ENCODE assay signal across 7 cellular contexts in the genomic region with DNA sequence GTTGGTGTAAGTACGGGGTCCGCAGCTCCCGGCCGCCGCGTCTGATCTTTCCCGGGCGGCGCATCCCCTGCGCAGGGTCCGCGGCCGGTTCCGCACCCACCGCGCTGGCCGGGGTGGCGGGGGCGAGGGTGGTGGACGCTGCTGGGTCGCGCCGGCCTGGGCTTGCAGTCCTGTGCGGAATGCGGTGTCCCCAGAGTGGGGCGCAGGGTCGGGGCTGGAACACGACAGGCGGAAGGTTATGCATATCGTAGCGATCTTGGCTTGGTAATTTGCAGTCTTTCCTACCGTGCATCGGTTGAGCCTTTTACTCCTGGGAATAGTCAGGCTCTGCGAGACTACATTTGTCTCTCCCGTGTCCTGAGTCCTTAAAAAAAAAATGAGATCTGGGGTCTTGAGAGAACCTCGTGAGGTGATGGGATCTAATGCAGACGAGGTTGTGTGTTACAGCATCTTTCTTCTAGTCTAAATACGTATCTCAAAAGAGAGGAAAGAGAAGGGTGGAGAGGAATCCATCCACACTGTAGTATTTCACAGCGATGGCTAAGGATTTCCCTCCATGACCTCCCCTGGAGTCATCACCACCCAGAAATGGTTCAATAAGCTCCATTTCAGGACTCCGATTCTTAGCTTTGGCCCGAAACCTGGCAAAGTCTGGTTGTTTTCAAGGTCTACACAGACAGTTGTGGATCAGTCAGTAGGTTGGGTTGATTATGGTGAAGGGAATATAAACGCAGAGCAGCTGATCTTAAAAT. TPM values are rescaled to one million over a fixed set of nuclear protein-coding genes. Genes with fewer than 3 reads are reported as not detected.
DNase-seq lines count a peak whose midpoint lies in the region; ATAC-seq and TF ChIP-seq lines count a peak whose summit lies in the region.

No MANE protein-coding gene starts in this region.

- peaks cover 18% of the 10 kb centered on the region for H3K4me1 Mint-ChIP-seq in activated B cell treated with CpG ODN at 0.5 μM for 24 hours
- H3K4me1 Mint-ChIP-seq in osteocyte (ENCODE audit: unreplicated experiment) = peaks cover 55% of the 10 kb centered on the region

- H3K27ac Mint-ChIP-seq in activated B cell treated with CpG ODN at 0.5 μM for 24 hours (no peak overlapping the region), osteocyte (ENCODE audit: unreplicated experiment) (peak overlapping the region; percentile 90)

- H3K9me3 ChIP-seq in HUES48 (ENCODE audit: control insufficient read depth, insufficient read depth, low read length) = no peaks in the 10 kb centered on the region

- H3K27me3 ChIP-seq in HUES48 (ENCODE audit: control insufficient read depth, insufficient read depth, low read length) = peaks cover 15% of the 10 kb centered on the region; the same call in 1 of the 2 replicates

- TF ChIP-seq CTCF in GM12865 (IDR thresholded peaks at IDR 0.05; ENCODE audit: insufficient read depth, low read depth, low read length, missing control alignments) = no peak
- TF ChIP-seq CTCF in activated B cell treated with CpG ODN at 0.5 μM for 24 hours (IDR thresholded peaks at IDR 0.05) = no peak
- TF ChIP-seq CTCF in fibroblast of villous mesenchyme (IDR thresholded peaks at IDR 0.05; ENCODE audit: insufficient read depth, low read depth, low read length) = no peak
- no peak for TF ChIP-seq CTCF in osteocyte (IDR thresholded peaks at IDR 0.05)

- H3K4me3 Mint-ChIP-seq in activated B cell treated with CpG ODN at 0.5 μM for 24 hours (peak overlapping the region; percentile 74), osteocyte (ENCODE audit: unreplicated experiment) (peak overlapping the region; percentile 85)

- ATAC-seq in activated B cell treated with CpG ODN at 0.5 μM for 24 hours (ENCODE audit: low read depth) = no peak

- H3K27me3 Mint-ChIP-seq in activated B cell treated with CpG ODN at 0.5 μM for 24 hours (peaks cover 35% of the 10 kb centered on the region), osteocyte (ENCODE audit: unreplicated experiment) (no peaks in the 10 kb centered on the region)

- H3K27ac ChIP-seq in HUES48 (ENCODE audit: low read depth, low read length) = peak overlapping the region; percentile 92

- no peaks in the 10 kb centered on the region for H3K36me3 Mint-ChIP-seq in activated B cell treated with CpG ODN at 0.5 μM for 24 hours (ENCODE audit: low read depth)
- H3K36me3 Mint-ChIP-seq in osteocyte (ENCODE audit: unreplicated experiment) = peaks cover 5% of the 10 kb centered on the region

- CTCF ChIA-PET in activated B cell treated with CpG ODN at 0.5 μM for 24 hours (lab: Charles Lee) = no interaction called here

- POLR2A ChIA-PET in activated B cell treated with CpG ODN at 0.5 μM for 24 hours (lab: Charles Lee) = interaction anchor here (0.7 kb wide), 2 partner anchors 154 to 590 kb away, joined by 3 read pairs; no protein-coding TSS in a partner anchor

- peak overlapping the region; percentile 86 for H3K9ac ChIP-seq in HUES48 (ENCODE audit: low read depth, low read length)

- H3K9me3 Mint-ChIP-seq in activated B cell treated with CpG ODN at 0.5 μM for 24 hours (no peaks in the 10 kb centered on the region), osteocyte (ENCODE audit: unreplicated experiment) (no peaks in the 10 kb centered on the region)

- intact Hi-C loops in activated B cell treated with CpG ODN at 0.5 μM for 24 hours (cut with micrococcal nuclease) = loop anchor here (1.0 to 10.0 kb wide), 5 partner anchors 260 to 1172 kb away; a partner anchor contains a TSS

- peaks cover 8% of the 10 kb centered on the region for H3K36me3 ChIP-seq in HUES48 (ENCODE audit: control insufficient read depth, insufficient read depth, low read length)

- DNase-seq in GM12865 (ENCODE audit: low read depth) (no peak), activated B cell treated with CpG ODN at 0.5 μM for 24 hours (no peak), fibroblast of villous mesenchyme (ENCODE audit: low read depth) (peak; percentile 37), osteocyte (ENCODE audit: extremely low spot score, unreplicated experiment) (no peak), ureter (ENCODE audit: low spot score) (no peak), globus pallidus (ENCODE audit: low spot score) (no peak)

- peaks cover 50% of the 10 kb centered on the region for H3K4me1 ChIP-seq in HUES48 (ENCODE audit: control insufficient read depth, insufficient read depth, low read length)

- peak overlapping the region; percentile 86 for H3K4me3 ChIP-seq in GM12865 (ENCODE audit: low read depth, low read length)
- H3K4me3 ChIP-seq in HUES48 (ENCODE audit: low read depth, low read length) = peak overlapping the region; percentile 93
- peak overlapping the region; percentile 85 for H3K4me3 ChIP-seq in fibroblast of villous mesenchyme (ENCODE audit: low read depth, low read length)

RNA-seq across cellular contexts. Expression of a gene that starts 0.6 kb away (rescaled TPM):
- total RNA-seq in activated B cell treated with CpG ODN at 0.5 μM for 24 hours (1.6 and 1.8 TPM in 2 replicates), fibroblast of villous mesenchyme (20.6 and 37.1 TPM in 2 replicates), osteocyte (42.0 and 45.5 TPM in 2 replicates), ureter (172 TPM)
